In genomic region chr21:41417505-41417904, GRCh38 we compare ENCODE assay signal across 2 cellular contexts. TPM values are rescaled to one million over a fixed set of nuclear protein-coding genes. Genes with fewer than 3 reads are reported as not detected.
"Had no signal": no experiment of that assay in that cellular context is flagged by ENCODE, and none has a peak within 500 bp of the region (broad histone marks: within the 10 kb centered on the region; RNA-seq: fewer than 3 reads in every experiment).

No MANE protein-coding gene starts in this region.

RNA-seq across cellular contexts. Expression of gene MX2, which starts 55.7 kb away (rescaled TPM):
- total RNA-seq: MCF 10A, SK-MEL-5 had no signal
